Comparison of ENCODE assay signal across 8 cellular contexts in the genomic region with DNA sequence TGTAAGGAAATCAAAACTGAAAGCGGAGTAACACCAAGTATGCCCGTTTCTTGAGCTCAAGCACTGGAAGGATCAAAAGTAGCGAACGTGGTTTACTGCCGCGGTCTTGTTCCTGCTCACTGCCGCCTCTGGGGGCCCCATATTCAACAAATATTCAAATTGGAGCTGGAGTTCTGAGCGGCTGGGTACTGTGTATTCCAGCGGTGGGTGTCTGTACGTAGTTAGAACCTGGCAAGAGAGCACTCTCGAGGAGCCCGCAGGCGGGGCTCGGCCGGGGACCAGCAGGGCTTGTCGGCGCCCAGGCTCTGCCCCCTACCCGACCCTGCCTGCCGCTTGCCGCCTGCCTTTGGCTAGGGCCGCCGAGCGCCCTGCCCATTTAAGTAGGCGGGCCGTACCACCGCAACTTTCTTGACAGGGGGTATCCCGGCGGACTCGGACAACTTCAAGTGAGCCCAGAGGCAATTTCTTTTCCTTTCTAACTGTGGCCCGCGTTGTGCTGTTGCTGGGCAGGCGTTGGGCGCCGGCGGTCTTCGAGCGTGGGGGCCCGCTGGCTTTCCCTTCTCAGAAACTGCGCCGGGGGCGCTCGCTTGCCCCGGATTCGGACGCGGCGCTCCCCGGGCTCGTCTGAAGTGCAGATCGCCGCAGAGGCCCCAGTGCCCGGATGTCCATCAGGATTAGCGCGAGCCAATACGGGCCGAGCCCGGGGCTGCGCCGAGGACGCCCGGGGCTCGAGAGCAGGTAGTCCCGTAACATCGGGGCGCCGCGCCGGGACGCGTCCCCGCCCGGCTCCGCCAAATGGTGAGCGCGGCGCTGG.
DNase-seq lines count a peak whose midpoint lies in the region; ATAC-seq and TF ChIP-seq lines count a peak whose summit lies in the region.

No MANE protein-coding gene starts in this region.

- DNase-seq in Calu3 (peak; percentile 86), HT1080 (ENCODE audit: low read depth) (peak; percentile 91), NOMO-1 (lab: John Stamatoyannopoulos, UW; ENCODE audit: unreplicated experiment in 2 of 2) (peak; percentile 94 to 95)
- DNase-seq in activated CD8-positive, alpha-beta memory T cell treated with anti-CD3 and anti-CD28 coated beads, Interleukin-2, amount 10 ng/mL, durations not matched to agents 7 days and 5 days: peak; percentile 94
- peak; percentile 70 for DNase-seq in stimulated activated CD8-positive, alpha-beta memory T cell treated with anti-CD3 and anti-CD28 coated beads, Interleukin-15, amount 100 ng/mL, for 24 hours (ENCODE audit: low read depth)

- H3K27ac ChIP-seq in mesodermal cell (ENCODE audit: low read depth, low read length, severe bottlenecking): peak overlapping the region; percentile 99

- no peaks in the 10 kb centered on the region for H3K27me3 Mint-ChIP-seq in Calu3 (ENCODE audit: unreplicated experiment)
- H3K27me3 Mint-ChIP-seq in activated CD8-positive, alpha-beta memory T cell treated with anti-CD3 and anti-CD28 coated beads, Interleukin-2, amount 10 ng/mL, durations not matched to agents 7 days and 5 days: no peaks in the 10 kb centered on the region

- H3K36me3 ChIP-seq in endocrine pancreas (ENCODE audit: control insufficient read depth, insufficient read depth, low read length): no peaks in the 10 kb centered on the region
- no peaks in the 10 kb centered on the region for H3K36me3 ChIP-seq in mesodermal cell (ENCODE audit: control insufficient read depth, insufficient read depth, low read length)

- H3K9ac ChIP-seq in endocrine pancreas (ENCODE audit: control insufficient read depth, insufficient read depth, low read length): peak overlapping the region; percentile 87

- peaks cover 18% of the 10 kb centered on the region for H3K4me1 Mint-ChIP-seq in Calu3 (ENCODE audit: low read depth, unreplicated experiment)
- peaks cover 53% of the 10 kb centered on the region for H3K4me1 Mint-ChIP-seq in activated CD8-positive, alpha-beta memory T cell treated with anti-CD3 and anti-CD28 coated beads, Interleukin-2, amount 10 ng/mL, durations not matched to agents 7 days and 5 days

- no peaks in the 10 kb centered on the region for H3K27me3 ChIP-seq in endocrine pancreas (ENCODE audit: control insufficient read depth, insufficient read depth, low read length)

- peak overlapping the region; percentile 92 for H3K27ac Mint-ChIP-seq in Calu3 (ENCODE audit: unreplicated experiment)
- peak overlapping the region; percentile 98 for H3K27ac Mint-ChIP-seq in activated CD8-positive, alpha-beta memory T cell treated with anti-CD3 and anti-CD28 coated beads, Interleukin-2, amount 10 ng/mL, durations not matched to agents 7 days and 5 days

- TF ChIP-seq CTCF in Calu3 (IDR thresholded peaks at IDR 0.05; ENCODE audit: unreplicated experiment): no peak

- CTCF ChIA-PET in Calu3 (lab: Charles Lee): interaction anchor here (0.6 to 1.9 kb wide), 7 partner anchors 29 to 384 kb away, joined by 3 to 7 read pairs (median 6); partner anchors contain the start of genes AFF1 and HSD17B11
- CTCF ChIA-PET in activated CD8-positive, alpha-beta memory T cell treated with anti-CD3 and anti-CD28 coated beads, Interleukin-2, amount 10 ng/mL, durations not matched to agents 7 days and 5 days (lab: Charles Lee): interaction anchor here (0.6 to 4.9 kb wide), 9 partner anchors 8 to 214 kb away, joined by 3 to 53 read pairs (median 4); partner anchors contain the start of genes AFF1 and KLHL8

- intact Hi-C loops in Calu3 (cut with micrococcal nuclease; ENCODE audit: unreplicated experiment): loop anchor here (5.0 kb wide), 3 partner anchors 36 to 69 kb away; partner anchors contain the start of gene AFF1

- peaks cover 27% of the 10 kb centered on the region for H3K36me3 Mint-ChIP-seq in Calu3 (ENCODE audit: insufficient read depth, unreplicated experiment)
- peaks cover 2% of the 10 kb centered on the region for H3K36me3 Mint-ChIP-seq in activated CD8-positive, alpha-beta memory T cell treated with anti-CD3 and anti-CD28 coated beads, Interleukin-2, amount 10 ng/mL, durations not matched to agents 7 days and 5 days

- H3K4me3 Mint-ChIP-seq in Calu3 (ENCODE audit: low read depth, unreplicated experiment): peak overlapping the region; percentile 89
- peak overlapping the region; percentile 95 for H3K4me3 Mint-ChIP-seq in activated CD8-positive, alpha-beta memory T cell treated with anti-CD3 and anti-CD28 coated beads, Interleukin-2, amount 10 ng/mL, durations not matched to agents 7 days and 5 days

- no peaks in the 10 kb centered on the region for H3K9me3 Mint-ChIP-seq in Calu3 (ENCODE audit: low read depth, unreplicated experiment)
- no peaks in the 10 kb centered on the region for H3K9me3 Mint-ChIP-seq in activated CD8-positive, alpha-beta memory T cell treated with anti-CD3 and anti-CD28 coated beads, Interleukin-2, amount 10 ng/mL, durations not matched to agents 7 days and 5 days (ENCODE audit: low read depth)

- H3K9me3 ChIP-seq in endocrine pancreas (ENCODE audit: control insufficient read depth, low read length): no peaks in the 10 kb centered on the region
- H3K9me3 ChIP-seq in mesodermal cell (ENCODE audit: control insufficient read depth, low read length): no peaks in the 10 kb centered on the region

- H3K4me1 ChIP-seq in endocrine pancreas (ENCODE audit: control insufficient read depth, insufficient read depth, low read length) (peaks cover 24% of the 10 kb centered on the region), mesodermal cell (ENCODE audit: control insufficient read depth, insufficient read depth, low read length, poor library complexity, severe bottlenecking) (peaks cover 37% of the 10 kb centered on the region)

- BruUV-seq in Calu3 (replicated peaks; lab: Mats Ljungman, UMichigan): no TSS peak

- H3K4me3 ChIP-seq in endocrine pancreas (ENCODE audit: control insufficient read depth, insufficient read depth, low read length) (peak overlapping the region; percentile 99), mesodermal cell (ENCODE audit: extremely low read depth, insufficient read depth, low read length, poor library complexity, severe bottlenecking) (peak overlapping the region; percentile 83)

- 0% methylated on average over 61 to 72 of the region's 76 CpGs for WGBS in mesodermal cell (ENCODE audit: insufficient coverage in 2 of 2), 2 experiments

- peak; percentile 67 for ATAC-seq in GM21367 (IDR thresholded peaks at IDR 0.05; ENCODE audit: unreplicated experiment)
- peak; percentile 86 for ATAC-seq in activated CD8-positive, alpha-beta memory T cell treated with anti-CD3 and anti-CD28 coated beads, Interleukin-2, amount 10 ng/mL, durations not matched to agents 7 days and 5 days

Comparison
In these comparisons a context has a peak if more than half of its experiments do, and no peak if none do; other contexts are left out.
1. Peak in every context shown above with its lines: DNase-seq, ATAC-seq, H3K4me3 ChIP-seq and H3K27ac ChIP-seq.